Comparison of ENCODE assay signal across 8 cellular contexts in the genomic region with DNA sequence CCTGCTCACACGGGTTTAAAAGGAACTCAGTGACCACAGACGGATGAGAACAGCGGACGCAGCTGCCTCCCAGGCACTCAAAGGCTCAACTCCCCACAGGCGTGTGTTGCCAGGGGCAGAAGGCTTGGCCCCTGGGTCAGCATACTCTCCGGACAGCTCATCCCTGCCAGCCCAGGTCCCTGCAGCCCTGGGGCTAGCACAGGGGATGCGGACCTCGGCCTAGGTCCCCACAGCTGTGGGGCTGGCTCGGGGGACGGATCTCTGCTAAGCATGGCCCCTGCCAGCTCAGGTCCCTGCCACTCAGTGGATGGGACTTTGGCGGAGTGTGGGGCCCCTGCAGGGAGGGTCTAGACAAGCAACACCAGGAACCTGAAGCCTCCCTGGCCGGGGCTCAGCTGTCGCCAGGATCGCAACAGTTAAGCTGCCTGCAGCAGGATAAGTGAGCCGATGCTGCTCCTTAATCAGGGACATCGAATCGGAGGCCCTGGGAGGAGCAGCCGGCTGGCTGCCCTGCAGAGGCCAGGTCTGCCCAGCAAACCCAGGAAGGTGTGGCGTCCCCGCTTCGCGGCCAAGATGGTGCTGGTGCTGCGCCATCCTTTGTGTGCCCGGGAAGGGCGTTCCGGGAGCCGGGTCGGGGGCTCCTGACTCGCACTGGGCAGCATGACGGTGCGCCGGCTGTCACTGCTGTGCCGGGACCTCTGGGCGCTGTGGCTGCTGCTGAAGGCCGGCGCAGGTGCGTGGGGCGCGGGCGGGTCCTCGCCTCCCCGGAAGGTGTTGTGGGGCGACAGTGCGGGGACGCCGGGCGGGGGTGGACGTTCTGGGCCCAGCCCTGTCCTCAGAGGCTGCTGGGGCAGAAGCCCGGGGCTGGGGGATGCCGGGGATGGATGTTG. TPM values are rescaled to one million over a fixed set of nuclear protein-coding genes. Genes with fewer than 3 reads are reported as not detected.
DNase-seq lines count a peak whose midpoint lies in the region; ATAC-seq and TF ChIP-seq lines count a peak whose summit lies in the region.

No MANE protein-coding gene starts in this region.

- no peak for TF ChIP-seq CTCF in C4-2B (conservative IDR thresholded peaks at IDR 0.05)
- no peak for TF ChIP-seq CTCF in ovary (IDR thresholded peaks at IDR 0.05)

- ATAC-seq in GM21576 (IDR thresholded peaks at IDR 0.05; ENCODE audit: unreplicated experiment) (no peak), GM19395 (IDR thresholded peaks at IDR 0.05; ENCODE audit: unreplicated experiment) (no peak)

- 21 to 41% (median 36%) methylated on average over 35 to 50 of the region's 50 CpGs for WGBS in ovary, 3 donors

- H3K4me3 ChIP-seq in ovary: no peak overlapping the region

- H3K36me3 ChIP-seq in ovary: no peaks in the 10 kb centered on the region

- H3K27me3 ChIP-seq in ovary: no peaks in the 10 kb centered on the region

- H3K27ac ChIP-seq in C4-2B: peak overlapping the region; percentile 43
- no peak overlapping the region for H3K27ac ChIP-seq in ovary

- H3K9me3 ChIP-seq in ovary: no peaks in the 10 kb centered on the region

- no peak for TF ChIP-seq POLR2A in ovary (IDR thresholded peaks at IDR 0.05)

- no peak for TF ChIP-seq EP300 in ovary (IDR thresholded peaks at IDR 0.05)

- DNase-seq in NCI-H1694 (lab: John Stamatoyannopoulos, UW): peak; percentile 87
- DNase-seq in cerebellar cortex (ENCODE audit: low spot score): peak; percentile 77
- DNase-seq in myocyte (ENCODE audit: low read depth): peak; percentile 96
- DNase-seq in ovary: no peak
- no peak for DNase-seq in activated CD4-positive, alpha-beta T cell treated with anti-CD3 and anti-CD28 coated beads, Interleukin-2, amount 50 U/mL, for 48 hours

- intact Hi-C loops in ovary (cut with DNase I): no loop called here

- peaks cover 19% of the 10 kb centered on the region for H3K4me1 ChIP-seq in ovary (ENCODE audit: insufficient read depth)

RNA-seq across cellular contexts. Expression of a gene that starts 32.5 kb away (rescaled TPM):
- total RNA-seq in myocyte: 31.2 and 34.4 TPM in 2 replicates
- polyA plus RNA-seq in myocyte (2012): 18.3 TPM
- total RNA-seq in ovary: 10 to 100 TPM in 3 of 7 donors, 1 to 10 TPM in 4; 6.7 to 22.2 (median 8.7) TPM
- polyA plus RNA-seq in ovary: 10 to 100 TPM in 1 of 2 donors, 1 to 10 TPM in 1; 5.6 to 10.8 TPM

Comparison
In these comparisons a context has a peak if more than half of its experiments do, and no peak if none do; other contexts are left out.
1. DNase-seq: peak in NCI-H1694 (single experiment), cerebellar cortex (single experiment) and myocyte (single experiment); none in ovary (0 of 5) and activated CD4-positive, alpha-beta T cell treated with anti-CD3 and anti-CD28 coated beads, Interleukin-2, amount 50 U/mL, for 48 hours (0 of 2).